16 cellular contexts compared by ENCODE assay signal in the genomic region with DNA sequence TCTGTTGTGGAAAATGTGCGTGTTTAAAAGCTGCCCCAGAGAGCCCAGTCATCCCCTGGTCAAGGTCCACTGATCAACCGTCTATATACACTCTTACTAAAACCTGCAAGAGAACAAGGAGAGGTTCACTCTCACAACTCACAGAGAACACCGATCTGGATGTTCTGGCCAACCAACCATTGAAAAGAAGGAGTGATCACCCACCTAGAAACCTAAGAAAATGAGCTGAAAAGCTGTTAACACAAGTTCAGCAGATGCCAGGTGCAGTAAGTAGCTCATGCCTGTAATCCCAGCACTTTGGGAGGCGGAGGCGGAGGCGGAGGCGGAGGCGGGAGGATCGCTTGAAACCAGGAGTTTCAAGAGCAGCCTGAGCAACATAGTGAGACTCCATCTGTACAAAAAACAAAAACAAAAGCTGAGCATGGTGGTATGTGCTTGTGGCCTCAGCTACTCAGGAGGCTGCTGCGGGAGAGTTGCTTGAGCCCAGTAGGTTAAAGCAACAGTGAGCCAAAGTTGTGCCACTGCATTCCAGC. TPM values are rescaled to one million over a fixed set of nuclear protein-coding genes. Genes with fewer than 3 reads are reported as not detected.
DNase-seq lines count a peak whose midpoint lies in the region; ATAC-seq and TF ChIP-seq lines count a peak whose summit lies in the region.
"Had no signal": no experiment of that assay in that cellular context is flagged by ENCODE, and none has a peak within 500 bp of the region (broad histone marks: within the 10 kb centered on the region; RNA-seq: fewer than 3 reads in every experiment).

No MANE protein-coding gene starts in this region.

- no peaks in the 10 kb centered on the region for H3K9me3 Mint-ChIP-seq in activated CD8-positive, alpha-beta T cell treated with anti-CD3 and anti-CD28 coated beads for 36 hours

- H3K27ac ChIP-seq in BLaER1: no peak overlapping the region
- H3K27ac ChIP-seq: BLaER1 treated with 17β-estradiol and CSF1 and Interleukin-3, amounts not matched to agents 10 nM and 100 nM; SJSA1; upper lobe of left lung; VCaP had no signal

- DNase-seq in GM12865 (ENCODE audit: low read depth) (peak; percentile 21), left lobe of liver (ENCODE audit: low spot score) (no peak), dermis blood vessel endothelial cell (no peak), NCI-H1694 (lab: John Stamatoyannopoulos, UW) (no peak)
- DNase-seq in activated CD8-positive, alpha-beta T cell treated with anti-CD3 and anti-CD28 coated beads for 36 hours: no peak
- no peak for DNase-seq in stimulated activated CD4-positive, alpha-beta T cell treated with anti-CD3 and anti-CD28 coated beads, Interleukin-12 subunit alpha, Interleukin-12 subunit beta, amount 100 ng/mL, for 4 hours
- DNase-seq: NCI-H1092, NCI-H345 had no signal

- no peak overlapping the region for H3K4me2 ChIP-seq in BLaER1
- H3K4me2 ChIP-seq: BLaER1 treated with 17β-estradiol and CSF1 and Interleukin-3, amounts not matched to agents 10 nM and 100 nM had no signal

- TF ChIP-seq CTCF in GM12865 (IDR thresholded peaks at IDR 0.05; ENCODE audit: insufficient read depth, low read depth, low read length, missing control alignments): no peak
- no peak for TF ChIP-seq CTCF in activated CD8-positive, alpha-beta T cell treated with anti-CD3 and anti-CD28 coated beads for 36 hours (IDR thresholded peaks at IDR 0.05)

- H3K36me3 ChIP-seq in BLaER1: peaks cover 98% of the 10 kb centered on the region

- peaks cover 19% of the 10 kb centered on the region for H4K20me1 ChIP-seq in BLaER1

- peak overlapping the region; percentile 43; the same call in 1 of the 2 replicates for H3K9ac ChIP-seq in BLaER1
- H3K9ac ChIP-seq: BLaER1 treated with 17β-estradiol and CSF1 and Interleukin-3, amounts not matched to agents 10 nM and 100 nM had no signal

- H3K27ac Mint-ChIP-seq in activated CD8-positive, alpha-beta T cell treated with anti-CD3 and anti-CD28 coated beads for 36 hours: peak overlapping the region; percentile 95

- H3K36me3 Mint-ChIP-seq in activated CD8-positive, alpha-beta T cell treated with anti-CD3 and anti-CD28 coated beads for 36 hours (ENCODE audit: low read depth): peaks cover 74% of the 10 kb centered on the region

- CTCF ChIA-PET in activated CD8-positive, alpha-beta T cell treated with anti-CD3 and anti-CD28 coated beads for 36 hours (lab: Charles Lee): interaction anchor here (6.2 kb wide), 1 partner anchor 13 kb away, joined by 30 read pairs; the partner anchor contains the start of gene ATG16L1

- H3K4me3 ChIP-seq in BLaER1: no peak overlapping the region
- no peak overlapping the region for H3K4me3 ChIP-seq in GM12865 (ENCODE audit: low read depth, low read length)
- H3K4me3 ChIP-seq: BLaER1 treated with 17β-estradiol and CSF1 and Interleukin-3, amounts not matched to agents 10 nM and 100 nM; SJSA1; upper lobe of left lung had no signal

- H3K9me3 ChIP-seq in BLaER1: no peaks in the 10 kb centered on the region
- H3K9me3 ChIP-seq: BLaER1 treated with 17β-estradiol and CSF1 and Interleukin-3, amounts not matched to agents 10 nM and 100 nM; SJSA1; upper lobe of left lung had no signal

- intact Hi-C loops in activated CD8-positive, alpha-beta T cell treated with anti-CD3 and anti-CD28 coated beads for 36 hours (cut with micrococcal nuclease): no loop called here

- no peak overlapping the region for H3K4me3 Mint-ChIP-seq in activated CD8-positive, alpha-beta T cell treated with anti-CD3 and anti-CD28 coated beads for 36 hours

- no peak for ATAC-seq in activated CD8-positive, alpha-beta T cell treated with anti-CD3 and anti-CD28 coated beads for 36 hours
- peak; percentile 37 for ATAC-seq in left lobe of liver
- no peak for ATAC-seq in GM21529 (IDR thresholded peaks at IDR 0.05; ENCODE audit: unreplicated experiment)

- H3K27me3 Mint-ChIP-seq in activated CD8-positive, alpha-beta T cell treated with anti-CD3 and anti-CD28 coated beads for 36 hours: no peaks in the 10 kb centered on the region

- POLR2A ChIA-PET in activated CD8-positive, alpha-beta T cell treated with anti-CD3 and anti-CD28 coated beads for 36 hours (lab: Charles Lee): interaction anchor here (3.0 kb wide), 1 partner anchor 14 kb away, joined by 22 read pairs; the partner anchor contains the start of gene ATG16L1

- H3K4me1 Mint-ChIP-seq in activated CD8-positive, alpha-beta T cell treated with anti-CD3 and anti-CD28 coated beads for 36 hours (ENCODE audit: low read depth): peaks cover 63% of the 10 kb centered on the region

- peaks cover 37% of the 10 kb centered on the region for H3K4me1 ChIP-seq in BLaER1
- H3K4me1 ChIP-seq: SJSA1 had no signal

- no peaks in the 10 kb centered on the region for H3K27me3 ChIP-seq in BLaER1
- H3K27me3 ChIP-seq: BLaER1 treated with 17β-estradiol and CSF1 and Interleukin-3, amounts not matched to agents 10 nM and 100 nM; upper lobe of left lung had no signal

RNA-seq across cellular contexts. Expression of gene ATG16L1, which starts 14.5 kb away (rescaled TPM):
- 10 to 100 TPM; 22.1 to 24.4 TPM for total RNA-seq in activated CD8-positive, alpha-beta T cell treated with anti-CD3 and anti-CD28 coated beads for 36 hours
- total RNA-seq in left lobe of liver: 19.2 TPM
- 39.3 and 57.7 TPM in 2 replicates for total RNA-seq in dermis blood vessel endothelial cell

RNA-seq across cellular contexts. Expression of gene SAG, which starts 41.7 kb away (rescaled TPM):
- not detected for total RNA-seq in activated CD8-positive, alpha-beta T cell treated with anti-CD3 and anti-CD28 coated beads for 36 hours
- total RNA-seq in left lobe of liver (not detected), dermis blood vessel endothelial cell (0.19 TPM in 1 of 2 replicates, not detected in the other)
- total RNA-seq: H4, mucosa of gallbladder, SJSA1 had no signal
